Comparison of ENCODE assay signal across 16 cellular contexts in genomic region chr3:14793858-14794234, GRCh38. TPM values are rescaled to one million over a fixed set of nuclear protein-coding genes. Genes with fewer than 3 reads are reported as not detected.
DNase-seq lines count a peak whose midpoint lies in the region; ATAC-seq and TF ChIP-seq lines count a peak whose summit lies in the region.
"Had no signal": no experiment of that assay in that cellular context is flagged by ENCODE, and none has a peak within 500 bp of the region (broad histone marks: within the 10 kb centered on the region; RNA-seq: fewer than 3 reads in every experiment).

No MANE protein-coding gene starts in this region.

- H3K4me3 Mint-ChIP-seq in neural progenitor cell = no peak overlapping the region
- H3K4me3 Mint-ChIP-seq in activated naive CD8-positive, alpha-beta T cell treated with anti-CD3 and anti-CD28 coated beads, Interleukin-2, amount 50 U/mL, for 24 hours = no peak overlapping the region

- intact Hi-C loops in right cardiac atrium (cut with DNase I) = loop anchor here (2.0 to 5.0 kb wide), 3 partner anchors 123 to 128 kb away; no protein-coding TSS in a partner anchor
- intact Hi-C loops in left cardiac atrium (cut with DNase I) = loop anchor here in 1 of 2 donors (5.0 kb wide), 1 partner anchor 123 kb away; no protein-coding TSS in a partner anchor

- no peaks in the 10 kb centered on the region for H3K36me3 Mint-ChIP-seq in neural progenitor cell
- H3K36me3 Mint-ChIP-seq in activated naive CD8-positive, alpha-beta T cell treated with anti-CD3 and anti-CD28 coated beads, Interleukin-2, amount 50 U/mL, for 24 hours (ENCODE audit: low read depth) = no peaks in the 10 kb centered on the region

- no peak for ATAC-seq in right cardiac atrium
- no peak for ATAC-seq in left cardiac atrium
- ATAC-seq in activated naive CD8-positive, alpha-beta T cell treated with anti-CD3 and anti-CD28 coated beads, Interleukin-2, amount 50 U/mL, for 24 hours = no peak
- ATAC-seq: A549 had no signal

- H3F3A ChIP-seq in neural progenitor cell (ENCODE audit: low read depth) = no peaks in the 10 kb centered on the region

- H3K36me3 ChIP-seq in neural progenitor cell (no peaks in the 10 kb centered on the region), suprapubic skin (no peaks in the 10 kb centered on the region)

- H3K9me3 ChIP-seq in right cardiac atrium (ENCODE audit: control insufficient read depth, low read length) = no peaks in the 10 kb centered on the region
- H3K9me3 ChIP-seq in neural progenitor cell (ENCODE audit: low read depth) = no peaks in the 10 kb centered on the region
- no peaks in the 10 kb centered on the region for H3K9me3 ChIP-seq in suprapubic skin
- H3K9me3 ChIP-seq: A549, Caco-2 had no signal

- H3K9ac ChIP-seq in neural progenitor cell = no peak overlapping the region

- no peak for TF ChIP-seq POLR2A in suprapubic skin (IDR thresholded peaks at IDR 0.05)

- H3K9me3 Mint-ChIP-seq in neural progenitor cell = no peaks in the 10 kb centered on the region
- no peaks in the 10 kb centered on the region for H3K9me3 Mint-ChIP-seq in activated naive CD8-positive, alpha-beta T cell treated with anti-CD3 and anti-CD28 coated beads, Interleukin-2, amount 50 U/mL, for 24 hours

- TF ChIP-seq EP300 in suprapubic skin (IDR thresholded peaks at IDR 0.05) = no peak

- H3K27ac ChIP-seq in right cardiac atrium (ENCODE audit: low read length) (peak overlapping the region; percentile 16), neural progenitor cell (no peak overlapping the region), suprapubic skin (peak overlapping the region; percentile 27)
- H3K27ac ChIP-seq: A549, PC-9 had no signal

- H3K4me1 ChIP-seq in right cardiac atrium (ENCODE audit: control insufficient read depth, insufficient read depth, low read length) (peaks cover 8% of the 10 kb centered on the region), neural progenitor cell (no peaks in the 10 kb centered on the region), suprapubic skin (no peaks in the 10 kb centered on the region)
- H3K4me1 ChIP-seq: A549 had no signal

- 60% methylated on average over 5 of the region's 5 CpGs for WGBS in right cardiac atrium
- 86% methylated on average over 5 of the region's 5 CpGs for WGBS in suprapubic skin

- no peak overlapping the region for H3K4me2 ChIP-seq in neural progenitor cell
- H3K4me2 ChIP-seq: A549, PC-9 had no signal

- no peak overlapping the region for H3K4me3 ChIP-seq in right cardiac atrium (ENCODE audit: low read length)
- H3K4me3 ChIP-seq in neural progenitor cell = no peak overlapping the region
- H3K4me3 ChIP-seq in suprapubic skin = no peak overlapping the region
- H3K4me3 ChIP-seq: A549, PC-9 had no signal

- H3K27ac Mint-ChIP-seq in neural progenitor cell = peak overlapping the region; percentile 83
- H3K27ac Mint-ChIP-seq in activated naive CD8-positive, alpha-beta T cell treated with anti-CD3 and anti-CD28 coated beads, Interleukin-2, amount 50 U/mL, for 24 hours = no peak overlapping the region

- DNase-seq in right cardiac atrium = no peak
- DNase-seq in left cardiac atrium = no peak
- no peak for DNase-seq in neural progenitor cell (ENCODE audit: low spot score)
- no peak for DNase-seq in suprapubic skin (ENCODE audit: low spot score in 2 of 2)
- DNase-seq in activated gamma-delta T cell (lab: John Stamatoyannopoulos, UW) = no peak
- no peak for DNase-seq in T-helper 9 cell
- DNase-seq in activated naive CD8-positive, alpha-beta T cell treated with anti-CD3 and anti-CD28 coated beads, Interleukin-2, amount 50 U/mL, for 24 hours = no peak
- DNase-seq: Caco-2, Karpas-422, NCI-H1417, NCI-H1930, NCI-H2171, NCI-H446 treated with DMSO at 0.1 percent for 48 hours, NCI-H748 treated with DMSO at 0.1 percent for 48 hours, PC-9 had no signal

- H3K79me2 ChIP-seq in neural progenitor cell (ENCODE audit: low read depth) = no peaks in the 10 kb centered on the region

- peaks cover 7% of the 10 kb centered on the region for H3K27me3 Mint-ChIP-seq in neural progenitor cell (ENCODE audit: insufficient read depth, low read depth)
- H3K27me3 Mint-ChIP-seq in activated naive CD8-positive, alpha-beta T cell treated with anti-CD3 and anti-CD28 coated beads, Interleukin-2, amount 50 U/mL, for 24 hours = peaks cover 10% of the 10 kb centered on the region

- H4K20me1 ChIP-seq in neural progenitor cell (ENCODE audit: low read depth) = no peaks in the 10 kb centered on the region

- H2AFZ ChIP-seq in neural progenitor cell (replicated peaks) = no peak overlapping the region
- H2AFZ ChIP-seq: PC-9 had no signal

- H3K4me1 Mint-ChIP-seq in neural progenitor cell = peaks cover 8% of the 10 kb centered on the region
- H3K4me1 Mint-ChIP-seq in activated naive CD8-positive, alpha-beta T cell treated with anti-CD3 and anti-CD28 coated beads, Interleukin-2, amount 50 U/mL, for 24 hours = no peaks in the 10 kb centered on the region

- H3K27me3 ChIP-seq in right cardiac atrium (ENCODE audit: control insufficient read depth, insufficient read depth) (no peaks in the 10 kb centered on the region), neural progenitor cell (peaks cover 4% of the 10 kb centered on the region), suprapubic skin (peaks cover 8% of the 10 kb centered on the region)

- TF ChIP-seq CTCF in neural progenitor cell (IDR thresholded peaks at IDR 0.05) (no peak), suprapubic skin (IDR thresholded peaks at IDR 0.05) (no peak)

RNA-seq across cellular contexts. Expression of gene FGD5, which starts 24.9 kb away (rescaled TPM):
- total RNA-seq in right cardiac atrium (10 to 100 TPM; 17.1 to 30.5 (median 21.2) TPM), left cardiac atrium (10 to 100 TPM; 19.3 to 28.7 TPM), neural progenitor cell (ENCODE audit: low replicate concordance) (0.24 and 0.25 TPM in 2 replicates), suprapubic skin (10 to 100 TPM in 2 of 4 donors, 1 to 10 TPM in 2; 2.8 to 15.5 (median 7.1) TPM)
- polyA plus RNA-seq in right cardiac atrium = 8.6 TPM
- total RNA-seq: PC-9 had no signal
